8 cellular contexts compared by ENCODE assay signal in the genomic region with DNA sequence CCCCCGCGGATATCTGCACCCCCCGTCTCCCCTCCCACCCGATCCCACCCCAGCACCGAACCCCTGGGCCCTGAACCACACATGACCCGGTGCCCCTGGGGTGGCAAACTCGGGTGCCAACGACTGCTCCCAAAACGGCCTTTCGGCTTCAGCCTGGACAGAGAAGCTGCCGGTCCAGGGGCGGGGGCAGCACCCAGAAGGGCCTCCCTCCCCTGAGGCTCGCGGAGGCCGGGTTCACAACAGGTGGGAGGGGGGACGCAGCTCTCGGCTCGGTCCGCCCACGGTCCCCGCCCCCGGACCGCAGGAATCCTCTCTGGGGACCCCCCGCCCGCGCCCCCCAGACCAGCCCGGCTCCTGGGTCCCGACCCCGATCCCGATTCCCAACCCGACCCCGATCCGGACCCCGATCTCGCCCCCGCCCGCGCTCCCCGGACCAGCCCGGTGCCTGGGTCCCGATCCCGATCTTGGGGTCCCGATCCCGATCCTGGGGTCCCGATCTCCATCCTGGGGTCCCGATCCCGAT. TPM values are rescaled to one million over a fixed set of nuclear protein-coding genes. Genes with fewer than 3 reads are reported as not detected.
DNase-seq lines count a peak whose midpoint lies in the region; ATAC-seq, FAIRE-seq and TF ChIP-seq lines count a peak whose summit lies in the region.

No MANE protein-coding gene starts in this region.

- no peaks in the 10 kb centered on the region; a peak in 1 of 5 replicates for H3K9me3 Mint-ChIP-seq in H9
- no peaks in the 10 kb centered on the region for H3K9me3 Mint-ChIP-seq in activated CD8-positive, alpha-beta T cell treated with anti-CD3 and anti-CD28 coated beads, Interleukin-2, amount 10 ng/mL, durations not matched to agents 7 days and 5 days (ENCODE audit: insufficient read depth)

- no peak overlapping the region for H3K4ac ChIP-seq in H9 (ENCODE audit: low read depth, low read length)

- H3K23me2 ChIP-seq in H9 (ENCODE audit: insufficient read length, low read depth, low read length, poor library complexity, severe bottlenecking) = peaks cover 8% of the 10 kb centered on the region

- no peak overlapping the region for H3K23ac ChIP-seq in H9 (ENCODE audit: insufficient read length, low read depth, low read length)

- peaks cover 18 to 25% of the 10 kb centered on the region in 2 experiments for H3K4me1 Mint-ChIP-seq in H9
- peaks cover 39% of the 10 kb centered on the region for H3K4me1 Mint-ChIP-seq in activated CD8-positive, alpha-beta T cell treated with anti-CD3 and anti-CD28 coated beads, Interleukin-2, amount 10 ng/mL, durations not matched to agents 7 days and 5 days (ENCODE audit: low read depth)

- no peak overlapping the region for H4K91ac ChIP-seq in H9 (ENCODE audit: insufficient read length, low read depth, low read length)

- H3K4me2 ChIP-seq in H9 (ENCODE audit: insufficient read depth, insufficient read length, low read length) (peak overlapping the region; percentile 52), skeletal muscle satellite cell (ENCODE audit: low read length) (peak overlapping the region; percentile 88)

- no peak overlapping the region for H3T11ph ChIP-seq in H9 (ENCODE audit: low read length)

- no peak for FAIRE-seq in GM12891 (lab: Jason Lieb, UNC)

- no CpG with 5 or more reads among the region's 47 CpGs for WGBS in H9 (ENCODE audit: extremely low coverage, insufficient read length, low lambda C conversion rate)
- 0 to 1% methylated on average over 37 to 47 of the region's 47 CpGs for WGBS in heart right ventricle, 2 donors

- H3K9ac ChIP-seq in H9 (ENCODE audit: extremely low read depth, insufficient read length, low read length) (peak overlapping the region; percentile 27), skeletal muscle satellite cell (ENCODE audit: low read depth, low read length) (peak overlapping the region; percentile 63)

- H3K4me3 Mint-ChIP-seq in H9 = peak overlapping the region; percentile 76 to 90
- H3K4me3 Mint-ChIP-seq in activated CD8-positive, alpha-beta T cell treated with anti-CD3 and anti-CD28 coated beads, Interleukin-2, amount 10 ng/mL, durations not matched to agents 7 days and 5 days = peak overlapping the region; percentile 69

- no peaks in the 10 kb centered on the region for H3K79me1 ChIP-seq in H9 (ENCODE audit: insufficient read depth, low read depth, low read length, poor library complexity, severe bottlenecking)

- no peak overlapping the region for H3K27ac Mint-ChIP-seq in H9
- H3K27ac Mint-ChIP-seq in activated CD8-positive, alpha-beta T cell treated with anti-CD3 and anti-CD28 coated beads, Interleukin-2, amount 10 ng/mL, durations not matched to agents 7 days and 5 days = no peak overlapping the region

- H3K27ac ChIP-seq in H9 (ENCODE audit: insufficient read length, low read depth, low read length) = no peak overlapping the region
- peak overlapping the region in 9 of 10 donors; percentile 30 to 78 (median 66) for H3K27ac ChIP-seq in heart right ventricle

- DNase-seq in H9 = no peak
- no peak for DNase-seq in activated CD8-positive, alpha-beta T cell treated with anti-CD3 and anti-CD28 coated beads, Interleukin-2, amount 10 ng/mL, durations not matched to agents 7 days and 5 days
- peak in 1 of 2 donors; percentile 21 for DNase-seq in heart right ventricle
- no peak for DNase-seq in GM12891 (ENCODE audit: insufficient read length, low spot score)
- no peak for DNase-seq in activated CD4-positive, CD25-positive, alpha-beta regulatory T cell (lab: John Stamatoyannopoulos, UW)
- no peak for DNase-seq in NCI-H2029 (lab: John Stamatoyannopoulos, UW)

- H2AK5ac ChIP-seq in H9 (ENCODE audit: insufficient read length, low read length) = no peak overlapping the region

- no peak for TF ChIP-seq POLR2A in GM12891 (IDR thresholded peaks at IDR 0.05; ENCODE audit: low read depth, low read length)

- no peaks in the 10 kb centered on the region for H3K9me3 ChIP-seq in H9 (ENCODE audit: control insufficient read depth, low read depth, low read length)
- no peaks in the 10 kb centered on the region for H3K9me3 ChIP-seq in heart right ventricle
- H3K9me3 ChIP-seq in skeletal muscle satellite cell (replicated peaks; ENCODE audit: low read length) = no peaks in the 10 kb centered on the region

- H3K18ac ChIP-seq in H9 (ENCODE audit: insufficient read length, low read depth, low read length) = no peak overlapping the region

- peaks cover 0 to 4% (median 0%) of the 10 kb centered on the region in 3 experiments; a peak in 1 of 7 replicates for H3K36me3 Mint-ChIP-seq in H9 (ENCODE audit: insufficient read depth in 1 of 3, low read depth in 3 of 3)
- no peaks in the 10 kb centered on the region for H3K36me3 Mint-ChIP-seq in activated CD8-positive, alpha-beta T cell treated with anti-CD3 and anti-CD28 coated beads, Interleukin-2, amount 10 ng/mL, durations not matched to agents 7 days and 5 days (ENCODE audit: low read depth)

- peak; percentile 26 for ATAC-seq in activated CD8-positive, alpha-beta T cell treated with anti-CD3 and anti-CD28 coated beads, Interleukin-2, amount 10 ng/mL, durations not matched to agents 7 days and 5 days
- peak in 6 of 8 donors; percentile 4 to 23 (median 11) for ATAC-seq in heart right ventricle
- ATAC-seq in HG02885 (IDR thresholded peaks at IDR 0.05; ENCODE audit: poor library complexity, unreplicated experiment) = no peak

- no peak overlapping the region for H2BK5ac ChIP-seq in H9 (ENCODE audit: insufficient read length, low read length)

- no peak overlapping the region for H2BK15ac ChIP-seq in H9 (ENCODE audit: low read depth, low read length)

- H4K20me1 ChIP-seq in H9 (ENCODE audit: control insufficient read depth, insufficient read depth, insufficient read length) = no peaks in the 10 kb centered on the region

- no peak overlapping the region for H4K5ac ChIP-seq in H9 (ENCODE audit: insufficient read length, low read depth, low read length)

- H2AFZ ChIP-seq in H9 (ENCODE audit: low read length) = no peak overlapping the region

- no peak overlapping the region for H3K14ac ChIP-seq in H9 (ENCODE audit: insufficient read depth, low read length)

- H2BK120ac ChIP-seq in H9 (ENCODE audit: low read depth, low read length, poor library complexity, severe bottlenecking) = no peak overlapping the region

- H2BK20ac ChIP-seq in H9 (ENCODE audit: low read depth, low read length, poor library complexity, severe bottlenecking) = no peak overlapping the region

- no peaks in the 10 kb centered on the region for H3K79me2 ChIP-seq in H9 (ENCODE audit: insufficient read depth, low read length)

- CTCF ChIA-PET in activated CD8-positive, alpha-beta T cell treated with anti-CD3 and anti-CD28 coated beads, Interleukin-2, amount 10 ng/mL, durations not matched to agents 7 days and 5 days (lab: Charles Lee) = no interaction called here

- H3K4me1 ChIP-seq in H9 (ENCODE audit: insufficient read depth, low read length) (no peaks in the 10 kb centered on the region; the same call in 1 of the 2 replicates), heart right ventricle (peaks cover 23 to 95% (median 78%) of the 10 kb centered on the region in 9 donors), skeletal muscle satellite cell (ENCODE audit: control insufficient read depth, insufficient read depth, low read length) (no peaks in the 10 kb centered on the region)

- intact Hi-C loops in heart right ventricle (cut with DNase I) = no loop called here

- TF ChIP-seq CTCF in H9 (conservative IDR thresholded peaks at IDR 0.05) = no peak
- TF ChIP-seq CTCF in heart right ventricle (IDR thresholded peaks at IDR 0.05) = no peak

- H3K36me3 ChIP-seq in heart right ventricle (peaks cover 0 to 10% (median 0%) of the 10 kb centered on the region in 9 donors), skeletal muscle satellite cell (ENCODE audit: insufficient read depth, low read length) (no peaks in the 10 kb centered on the region)

- no peak overlapping the region for H3K56ac ChIP-seq in H9 (ENCODE audit: insufficient read length, low read depth, low read length)

- no peak overlapping the region for H2BK12ac ChIP-seq in H9 (ENCODE audit: insufficient read length, low read depth, low read length)

- H3K27me3 Mint-ChIP-seq in H9 (ENCODE audit: low read depth) = peaks cover 54% of the 10 kb centered on the region
- peaks cover 16% of the 10 kb centered on the region for H3K27me3 Mint-ChIP-seq in activated CD8-positive, alpha-beta T cell treated with anti-CD3 and anti-CD28 coated beads, Interleukin-2, amount 10 ng/mL, durations not matched to agents 7 days and 5 days (ENCODE audit: low read depth)

- H3K27me3 ChIP-seq in H9 (ENCODE audit: insufficient read depth, low read length) (peaks cover 3% of the 10 kb centered on the region; the same call in 1 of the 2 replicates), heart right ventricle (peaks cover 0 to 22% (median 0%) of the 10 kb centered on the region in 7 donors), skeletal muscle satellite cell (ENCODE audit: control insufficient read depth, insufficient read depth, low read length) (peaks cover 60% of the 10 kb centered on the region)

- H4K8ac ChIP-seq in H9 (replicated peaks; ENCODE audit: insufficient read length, low read depth, low read length) = no peak overlapping the region

- POLR2A ChIA-PET in activated CD8-positive, alpha-beta T cell treated with anti-CD3 and anti-CD28 coated beads, Interleukin-2, amount 10 ng/mL, durations not matched to agents 7 days and 5 days (lab: Charles Lee) = no interaction called here

- H3K4me3 ChIP-seq in heart right ventricle = peak overlapping the region; percentile 61 to 92 (median 70)
- peak overlapping the region; percentile 76 for H3K4me3 ChIP-seq in skeletal muscle satellite cell (ENCODE audit: low read length)

TF ChIP-seq in GM12891, 5 proteins besides CTCF, POLR2A, EP300 and RAD21:
- TF ChIP-seq TAF1 (IDR thresholded peaks at IDR 0.05; ENCODE audit: low read depth, low read length) (no peak), SPI1 (IDR thresholded peaks at IDR 0.05; ENCODE audit: low read depth, low read length) (no peak), PAX5 (IDR thresholded peaks at IDR 0.05; ENCODE audit: insufficient read depth, low read length, severe bottlenecking) (no peak), POU2F2 (IDR thresholded peaks at IDR 0.05; ENCODE audit: low read depth, low read length) (no peak), POLR2AphosphoS5 (IDR thresholded peaks at IDR 0.05; ENCODE audit: low read depth, low read length) (no peak)

RNA-seq across cellular contexts. Expression of a gene that starts 0.6 kb away (rescaled TPM):
- 31.3 and 34.7 TPM in 2 replicates for total RNA-seq in H9 (2021)
- total RNA-seq in activated CD8-positive, alpha-beta T cell treated with anti-CD3 and anti-CD28 coated beads, Interleukin-2, amount 10 ng/mL, durations not matched to agents 7 days and 5 days = 100 to 1,000 TPM; 143 to 156 TPM
- total RNA-seq in heart right ventricle = 100 to 1,000 TPM; 118 to 173 (median 145) TPM
- 100 to 1,000 TPM in 1 of 2 donors, 10 to 100 TPM in 1; 49.1 to 120 TPM for polyA plus RNA-seq in heart right ventricle
- 45.9 and 69.0 TPM in 2 replicates for total RNA-seq in skeletal muscle satellite cell (2012; rRNA removed)
- 40.6 TPM for polyA plus RNA-seq in GM12891 (2012; ENCODE audit: low read depth, missing spikeins)
